ENCODE assay signal across 30 cellular contexts in genomic region chr9:137506274-137506673, GRCh38. TPM values are rescaled to one million over a fixed set of nuclear protein-coding genes. Genes with fewer than 3 reads are reported as not detected.
DNase-seq lines count a peak whose midpoint lies in the region; ATAC-seq and TF ChIP-seq lines count a peak whose summit lies in the region.
"Had no signal": no experiment of that assay in that cellular context is flagged by ENCODE, and none has a peak within 500 bp of the region (broad histone marks: within the 10 kb centered on the region; RNA-seq: fewer than 3 reads in every experiment).

No MANE protein-coding gene starts in this region.

- H3K79me2 ChIP-seq in osteoblast (ENCODE audit: insufficient read depth, low read length) (no peaks in the 10 kb centered on the region), GM23338 (replicated peaks; ENCODE audit: insufficient read depth) (no peaks in the 10 kb centered on the region)

- H3K4me1 ChIP-seq in RWPE2 (ENCODE audit: insufficient read depth, poor library complexity, severe bottlenecking) (no peaks in the 10 kb centered on the region), osteoblast (ENCODE audit: insufficient read depth, low read length) (no peaks in the 10 kb centered on the region), GM23338 (ENCODE audit: insufficient read depth) (no peaks in the 10 kb centered on the region)
- H3K4me1 ChIP-seq: heart left ventricle, neural progenitor cell had no signal

- H3F3A ChIP-seq in GM23338 (replicated peaks; ENCODE audit: low read depth) = no peaks in the 10 kb centered on the region

- H3K27me3 Mint-ChIP-seq in Calu3 (ENCODE audit: unreplicated experiment) = peaks cover 32% of the 10 kb centered on the region
- H3K27me3 Mint-ChIP-seq in HFFc6 (ENCODE audit: insufficient read depth) = peaks cover 24% of the 10 kb centered on the region
- H3K27me3 Mint-ChIP-seq in GM23338 (ENCODE audit: insufficient read depth, low read depth, poor library complexity) = peaks cover 40% of the 10 kb centered on the region
- H3K27me3 Mint-ChIP-seq: activated CD4-positive, alpha-beta T cell treated with anti-CD3 and anti-CD28 coated beads, Interleukin-2, amount 10 ng/mL, durations not matched to agents 24 days and 14 days; activated naive CD8-positive, alpha-beta T cell treated with anti-CD3 and anti-CD28 coated beads for 36 hours; effector memory CD8-positive, alpha-beta T cell; progenitor cell of endocrine pancreas had no signal

- ATAC-seq in RWPE2 (ENCODE audit: low read depth) (peak; percentile 48), GM23338 (no peak), GM18519 (IDR thresholded peaks at IDR 0.05; ENCODE audit: low FRiP score, unreplicated experiment) (no peak)
- ATAC-seq: CD8-positive, alpha-beta T cell; effector memory CD8-positive, alpha-beta T cell; left cardiac atrium; stimulated activated naive CD8-positive, alpha-beta T cell treated with anti-CD3 and anti-CD28 coated beads, Interleukin-15, Interleukin-2, amounts not matched to agents 100 U/mL and 50 U/mL, for 24 hours had no signal

- H3K9me3 Mint-ChIP-seq in Calu3 (ENCODE audit: low read depth, unreplicated experiment) (peaks cover 4% of the 10 kb centered on the region), HFFc6 (peaks cover 26% of the 10 kb centered on the region), GM23338 (peaks cover 85% of the 10 kb centered on the region)
- H3K9me3 Mint-ChIP-seq: activated CD4-positive, alpha-beta T cell treated with anti-CD3 and anti-CD28 coated beads, Interleukin-2, amount 10 ng/mL, durations not matched to agents 24 days and 14 days; CD8-positive, alpha-beta T cell; effector memory CD8-positive, alpha-beta T cell had no signal

- CTCF ChIA-PET in Calu3 (lab: Charles Lee) = interaction anchor here (0.8 kb wide), 1 partner anchor 47 kb away, joined by 3 read pairs; the partner anchor contains the start of gene NSMF

- H3K27ac Mint-ChIP-seq in Calu3 (ENCODE audit: unreplicated experiment) (no peak overlapping the region), HFFc6 (no peak overlapping the region), GM23338 (no peak overlapping the region)
- H3K27ac Mint-ChIP-seq: activated CD4-positive, alpha-beta T cell treated with anti-CD3 and anti-CD28 coated beads, Interleukin-2, amount 10 ng/mL, durations not matched to agents 24 days and 14 days; activated naive CD8-positive, alpha-beta T cell treated with anti-CD3 and anti-CD28 coated beads for 36 hours; CD8-positive, alpha-beta T cell; effector memory CD8-positive, alpha-beta T cell; neural progenitor cell; progenitor cell of endocrine pancreas had no signal

- no peak for TF ChIP-seq CTCF in Calu3 (IDR thresholded peaks at IDR 0.05; ENCODE audit: unreplicated experiment)
- TF ChIP-seq CTCF in HFFc6 (IDR thresholded peaks at IDR 0.05) = no peak
- peak; percentile 5 for TF ChIP-seq CTCF in RWPE2 (IDR thresholded peaks at IDR 0.05; ENCODE audit: poor library complexity, severe bottlenecking)
- TF ChIP-seq CTCF in osteoblast (IDR thresholded peaks at IDR 0.05; ENCODE audit: extremely low read depth, low read depth, low read length) = no peak
- TF ChIP-seq CTCF in GM23338 (conservative IDR thresholded peaks at IDR 0.05; ENCODE audit: low read depth in 2 of 2) = no peak

- H3K4me2 ChIP-seq in osteoblast (ENCODE audit: insufficient read depth, low read length) (no peak overlapping the region), GM23338 (no peak overlapping the region)
- H3K4me2 ChIP-seq: neural progenitor cell had no signal

- peaks cover 21% of the 10 kb centered on the region for H3K36me3 Mint-ChIP-seq in Calu3 (ENCODE audit: insufficient read depth, unreplicated experiment)
- peaks cover 14% of the 10 kb centered on the region for H3K36me3 Mint-ChIP-seq in HFFc6 (ENCODE audit: low read depth)
- peaks cover 28% of the 10 kb centered on the region for H3K36me3 Mint-ChIP-seq in GM23338 (ENCODE audit: low read depth)
- H3K36me3 Mint-ChIP-seq: CD8-positive, alpha-beta T cell had no signal

- no peak overlapping the region for H3K27ac ChIP-seq in RWPE2 (ENCODE audit: poor library complexity, severe bottlenecking)
- H3K27ac ChIP-seq in osteoblast (ENCODE audit: low read depth, low read length) = no peak overlapping the region
- no peak overlapping the region for H3K27ac ChIP-seq in GM23338 (ENCODE audit: low read depth)
- H3K27ac ChIP-seq: heart left ventricle, neural progenitor cell, thoracic aorta had no signal

- BruUV-seq in Calu3 (replicated peaks; lab: Mats Ljungman, UMichigan) = no TSS peak

- no peak overlapping the region for H2AFZ ChIP-seq in osteoblast (ENCODE audit: low read length)
- H2AFZ ChIP-seq in GM23338 = no peak overlapping the region
- H2AFZ ChIP-seq: neural progenitor cell had no signal

- intact Hi-C loops in Calu3 (cut with micrococcal nuclease; ENCODE audit: unreplicated experiment) = no loop called here

- no peak overlapping the region for H3K4me3 ChIP-seq in RWPE2 (ENCODE audit: severe bottlenecking)
- no peak overlapping the region for H3K4me3 ChIP-seq in osteoblast (ENCODE audit: insufficient read depth, low read length)
- H3K4me3 ChIP-seq in GM23338 = no peak overlapping the region
- H3K4me3 ChIP-seq: heart left ventricle, neural progenitor cell, thoracic aorta had no signal

- peaks cover 3% of the 10 kb centered on the region for H3K9me3 ChIP-seq in RWPE2 (ENCODE audit: severe bottlenecking)
- no peaks in the 10 kb centered on the region for H3K9me3 ChIP-seq in osteoblast (ENCODE audit: low read depth, low read length)
- H3K9me3 ChIP-seq: thoracic aorta had no signal

- H3K4me1 Mint-ChIP-seq in Calu3 (ENCODE audit: low read depth, unreplicated experiment) = peaks cover 8% of the 10 kb centered on the region
- H3K4me1 Mint-ChIP-seq in HFFc6 (ENCODE audit: low read depth) = peaks cover 9% of the 10 kb centered on the region; the same call in 1 of the 2 replicates
- peaks cover 2% of the 10 kb centered on the region; the same call in 1 of the 3 replicates for H3K4me1 Mint-ChIP-seq in GM23338
- H3K4me1 Mint-ChIP-seq: activated naive CD8-positive, alpha-beta T cell treated with anti-CD3 and anti-CD28 coated beads for 36 hours had no signal

- no peaks in the 10 kb centered on the region for H4K20me1 ChIP-seq in osteoblast (ENCODE audit: insufficient read depth, low read length)
- no peaks in the 10 kb centered on the region for H4K20me1 ChIP-seq in GM23338 (replicated peaks; ENCODE audit: insufficient read depth)

- H3K4me3 Mint-ChIP-seq in Calu3 (ENCODE audit: low read depth, unreplicated experiment) = no peak overlapping the region
- H3K4me3 Mint-ChIP-seq in HFFc6 = peak overlapping the region; percentile 53; the same call in 1 of the 2 replicates
- H3K4me3 Mint-ChIP-seq in GM23338 = no peak overlapping the region
- H3K4me3 Mint-ChIP-seq: activated CD4-positive, alpha-beta T cell treated with anti-CD3 and anti-CD28 coated beads, Interleukin-2, amount 10 ng/mL, durations not matched to agents 24 days and 14 days; activated naive CD8-positive, alpha-beta T cell treated with anti-CD3 and anti-CD28 coated beads for 36 hours; CD8-positive, alpha-beta T cell; effector memory CD8-positive, alpha-beta T cell; neural progenitor cell had no signal

- H3K36me3 ChIP-seq in RWPE2 (ENCODE audit: low read depth) (no peaks in the 10 kb centered on the region), osteoblast (ENCODE audit: insufficient read depth, low read length) (no peaks in the 10 kb centered on the region), GM23338 (ENCODE audit: insufficient read depth) (no peaks in the 10 kb centered on the region)
- H3K36me3 ChIP-seq: neural progenitor cell, thoracic aorta had no signal

- H3K27me3 ChIP-seq in RWPE2 (ENCODE audit: insufficient read depth, poor library complexity, severe bottlenecking) (no peaks in the 10 kb centered on the region), osteoblast (ENCODE audit: insufficient read depth, low read length) (no peaks in the 10 kb centered on the region), GM23338 (ENCODE audit: insufficient read depth) (no peaks in the 10 kb centered on the region)
- H3K27me3 ChIP-seq: heart left ventricle, neural progenitor cell had no signal

- DNase-seq in Calu3 (peak; percentile 73), HFFc6 (no peak), RWPE2 (ENCODE audit: low spot score) (peak; percentile 73), osteoblast (ENCODE audit: insufficient read length, low spot score, missing footprints) (peak; percentile 87), GM23338 (ENCODE audit: low spot score) (no peak), NCI-H226 (no peak), cerebellum (ENCODE audit: low spot score) (no peak)
- DNase-seq: activated CD4-positive, alpha-beta T cell treated with anti-CD3 and anti-CD28 coated beads, Interleukin-2, amount 10 ng/mL, durations not matched to agents 24 days and 14 days; activated effector memory CD4-positive, alpha-beta T cell treated with anti-CD3 and anti-CD28 coated beads, Interleukin-2, amount 50 U/mL, for 16 hours; activated naive CD8-positive, alpha-beta T cell treated with anti-CD3 and anti-CD28 coated beads for 36 hours; activated T-cell treated with anti-CD3 and anti-CD28 coated beads, Interleukin-2, amount 50 U/mL, for 1 hour; AML-193; aorta; CD8-positive, alpha-beta T cell; cortex of kidney; DMS79; effector memory CD8-positive, alpha-beta T cell; heart left ventricle; left cardiac atrium; NCI-H1092 treated with DMSO at 0.1 percent for 48 hours; NCI-H1930; NCI-H2227 treated with DMSO at 0.1 percent for 48 hours; SIG-M5; stimulated activated CD4-positive, alpha-beta T cell treated with anti-CD3 and anti-CD28 coated beads, Interleukin-15, amount 100 ng/mL, for 24 hours; stimulated activated naive CD8-positive, alpha-beta T cell treated with anti-CD3 and anti-CD28 coated beads, Interleukin-15, Interleukin-2, amounts not matched to agents 100 U/mL and 50 U/mL, for 24 hours; T1000 had no signal

- no peaks in the 10 kb centered on the region for H3K9me2 ChIP-seq in GM23338 (ENCODE audit: insufficient read depth)

RNA-seq across cellular contexts. Expression of gene PNPLA7, which starts 43.9 kb away (rescaled TPM):
- 1.8 and 3.6 TPM in 2 replicates for total RNA-seq in Calu3 (2022)
- under 1 TPM; 0.20 to 0.90 (median 0.52) TPM for total RNA-seq in HFFc6 (2021; fragmentation: NEBNext Ultra II Directional; extraction: Animal tissue kit (Norgen Biotek cat#: 25700))
- total RNA-seq in osteoblast = 1.8 and 2.7 TPM in 2 replicates
- total RNA-seq in GM23338 (2014; rRNA removed; shearing (Covaris generic)) = 0.39 and 0.80 TPM in 2 replicates
- 0.28 and 0.45 TPM in 2 replicates for polyA plus RNA-seq in GM23338 (2016; fragmentation: Nextera tagmentation; extraction: Ambion mirVana)
- 1.5 TPM for total RNA-seq in cerebellum

RNA-seq across cellular contexts. Expression of gene MRPL41, which starts 45.4 kb away (rescaled TPM):
- total RNA-seq in Calu3 (2022) (27.6 and 31.1 TPM in 2 replicates), osteoblast (26.2 and 30.4 TPM in 2 replicates), cerebellum (13.7 TPM)
- total RNA-seq in HFFc6 (2021; fragmentation: NEBNext Ultra II Directional; extraction: Animal tissue kit (Norgen Biotek cat#: 25700)) = 10 to 100 TPM; 48.4 to 67.7 (median 57.3) TPM
- total RNA-seq in GM23338 (2014; rRNA removed; shearing (Covaris generic)) = 32.6 and 32.8 TPM in 2 replicates
- polyA plus RNA-seq in GM23338 (2016; fragmentation: Nextera tagmentation; extraction: Ambion mirVana) = 146 and 165 TPM in 2 replicates

RNA-seq across cellular contexts. Expression of gene NSMF, which starts 47.1 kb away (rescaled TPM):
- total RNA-seq in Calu3 (2022) (31.6 and 38.3 TPM in 2 replicates), osteoblast (19.2 and 22.4 TPM in 2 replicates), cerebellum (26.7 TPM)
- total RNA-seq in HFFc6 (2021; fragmentation: NEBNext Ultra II Directional; extraction: Animal tissue kit (Norgen Biotek cat#: 25700)) = 10 to 100 TPM; 24.3 to 29.9 (median 26.4) TPM
- total RNA-seq in GM23338 (2014; rRNA removed; shearing (Covaris generic)) = 87.0 and 103 TPM in 2 replicates
- polyA plus RNA-seq in GM23338 (2016; fragmentation: Nextera tagmentation; extraction: Ambion mirVana) = 20.3 and 22.3 TPM in 2 replicates

Comparison
In these comparisons a context has a peak if more than half of its experiments do, and no peak if none do; other contexts are left out.
1. DNase-seq: peak in Calu3 (single experiment), RWPE2 (single experiment) and osteoblast (single experiment); none in HFFc6 (single experiment), GM23338 (single experiment), NCI-H226 (single experiment) and cerebellum (single experiment).